Comparison of ENCODE assay signal across 8 cellular contexts in the genomic region with DNA sequence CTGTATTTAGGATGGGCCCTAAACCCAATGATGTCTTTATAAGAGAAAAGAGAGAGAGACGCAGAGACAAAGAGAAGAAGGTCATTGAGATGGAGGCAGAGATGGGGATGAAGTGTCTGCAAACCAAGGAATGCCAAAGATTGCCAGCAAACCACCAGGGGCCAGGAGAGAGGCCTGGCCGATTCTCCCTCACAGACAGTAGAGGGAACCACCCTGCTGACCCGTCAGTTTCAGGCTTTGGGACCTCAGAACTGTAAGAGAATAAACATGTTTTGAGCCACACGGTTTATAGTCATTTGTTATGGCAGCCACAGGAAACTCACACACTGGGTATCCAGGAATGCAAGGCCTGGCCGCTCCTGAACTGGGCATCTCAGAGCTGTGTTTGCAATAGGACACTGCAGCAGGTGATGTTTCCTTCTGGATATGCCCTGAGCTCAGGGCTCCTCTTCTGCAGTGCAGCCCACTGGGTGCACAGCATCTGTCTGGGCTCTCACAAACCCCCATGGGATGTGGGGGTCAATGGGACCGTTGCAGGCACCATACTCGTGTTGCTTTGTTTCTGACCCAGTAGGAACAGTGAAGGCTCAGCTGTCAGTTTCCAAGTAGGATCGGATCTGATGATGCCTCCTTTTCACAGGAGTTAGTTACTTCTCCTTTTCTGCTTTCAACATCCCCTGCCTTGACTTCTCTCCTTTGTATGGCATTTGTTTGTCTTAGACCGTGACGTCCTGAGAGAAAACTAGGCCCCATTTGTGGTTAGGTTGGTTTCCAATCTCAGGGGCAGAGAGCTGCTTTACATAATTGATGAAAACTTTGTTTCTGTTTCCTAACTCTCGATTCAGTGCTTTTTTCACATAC. TPM values are rescaled to one million over a fixed set of nuclear protein-coding genes. Genes with fewer than 3 reads are reported as not detected.
DNase-seq lines count a peak whose midpoint lies in the region; ATAC-seq and TF ChIP-seq lines count a peak whose summit lies in the region.
"Had no signal": no experiment of that assay in that cellular context is flagged by ENCODE, and none has a peak within 500 bp of the region (broad histone marks: within the 10 kb centered on the region; RNA-seq: fewer than 3 reads in every experiment).

No MANE protein-coding gene starts in this region.

- H3K9me3 ChIP-seq in HEK293 (ENCODE audit: control insufficient read depth, insufficient read depth, low read depth, low read length) (no peaks in the 10 kb centered on the region), HAP-1 (no peaks in the 10 kb centered on the region)

- CTCF ChIA-PET in HEK293 (lab: Yijun Ruan, JAX): no interaction called here

- H3K36me3 Mint-ChIP-seq in natural killer cell: peaks cover 10% of the 10 kb centered on the region

- peak overlapping the region; percentile 62 for H3K4me3 Mint-ChIP-seq in natural killer cell

- no peak overlapping the region for H3K27ac ChIP-seq in HEK293 (ENCODE audit: extremely low read depth, low read depth, low read length)
- H3K27ac ChIP-seq: SK-N-MC had no signal

- POLR2A ChIA-PET in HEK293 (lab: Yijun Ruan, JAX): interaction anchor here (1.7 kb wide), 1 partner anchor 13 kb away, joined by 11 read pairs; no protein-coding TSS in a partner anchor

- H3K9me3 Mint-ChIP-seq in natural killer cell: no peaks in the 10 kb centered on the region

- in situ Hi-C loops in HAP-1 (cut with MboI; ENCODE audit: low sequenced_read_pairs): no loop called here

- H3K4me1 Mint-ChIP-seq in natural killer cell: peaks cover 91% of the 10 kb centered on the region in 2 donors

- peak overlapping the region; percentile 73 to 95 for H3K27ac Mint-ChIP-seq in natural killer cell

- H3K4me3 ChIP-seq in HEK293 (ENCODE audit: low read depth, low read length): no peak overlapping the region
- no peak overlapping the region for H3K4me3 ChIP-seq in NB4 (ENCODE audit: low read depth, low read length)
- no peak overlapping the region for H3K4me3 ChIP-seq in HAP-1
- H3K4me3 ChIP-seq: SK-N-MC had no signal

- TF ChIP-seq POLR2A in NB4 (IDR thresholded peaks at IDR 0.05; ENCODE audit: extremely low read depth, insufficient read length): no peak

- H3K27me3 ChIP-seq in HAP-1 (ENCODE audit: low read depth): no peaks in the 10 kb centered on the region

- TF ChIP-seq CTCF in HEK293 (tag by site-specific recombination; IDR thresholded peaks at IDR 0.05): peak; percentile 59; the same call in 1 of the 2 replicates
- peak; percentile 11 for TF ChIP-seq CTCF in NB4 (IDR thresholded peaks at IDR 0.05; ENCODE audit: low read depth, low read length)
- TF ChIP-seq CTCF in natural killer cell (IDR thresholded peaks at IDR 0.05): no peak

- 0 out of 2 replicates have a peak, but pooled peaks cover 2% of the 10 kb centered on the region for H3K4me1 ChIP-seq in HEK293 (ENCODE audit: control insufficient read depth, insufficient read depth, low read length)
- H3K4me1 ChIP-seq in HAP-1: peaks cover 2% of the 10 kb centered on the region; the same call in 1 of the 2 replicates

- peak; percentile 57 for ATAC-seq in GM18868 (IDR thresholded peaks at IDR 0.05; ENCODE audit: unreplicated experiment)
- no peak for ATAC-seq in natural killer cell

- intact Hi-C loops in natural killer cell (cut with micrococcal nuclease): no loop called here

- H3K27me3 Mint-ChIP-seq in natural killer cell (ENCODE audit: low read depth in 2 of 2): no peaks in the 10 kb centered on the region

- H3K36me3 ChIP-seq in HEK293 (ENCODE audit: control insufficient read depth in 2 of 2, insufficient read depth in 1 of 2, low read length in 2 of 2) (peaks cover 0 to 6% of the 10 kb centered on the region in 2 experiments; a peak in 1 of 3 replicates), HAP-1 (replicated peaks) (no peaks in the 10 kb centered on the region)

- DNase-seq in NB4 (ENCODE audit: low read depth) (peak; percentile 60), natural killer cell (no peak), HAP-1 (ENCODE audit: low spot score in 2 of 2) (no peak), CD1c-positive myeloid dendritic cell (ENCODE audit: extremely low spot score) (no peak), foreskin melanocyte (no peak)

TF ChIP-seq in HEK293, 187 proteins besides CTCF, POLR2A, EP300 and RAD21:
- no peak for TF ChIP-seq ZNF112 (tag by site-specific recombination; IDR thresholded peaks at IDR 0.05)
TF ChIP-seq in HEK293: peak in this region for 0.

RNA-seq across cellular contexts. Expression of a gene that starts 20.8 kb away (rescaled TPM):
- 100 to 1,000 TPM; 189 to 194 (median 192) TPM for total RNA-seq in natural killer cell

RNA-seq across cellular contexts. Expression of a gene that starts 34.0 kb away (rescaled TPM):
- total RNA-seq in natural killer cell: 10 to 100 TPM; 60.5 to 80.6 (median 72.9) TPM
